ENCODE assay signal across 1 cellular context in genomic region chr19:55489711-55490477, GRCh38.
TF ChIP-seq lines count a peak whose summit lies in the region.

No MANE protein-coding gene starts in this region.

TF ChIP-seq in HEK293, 187 proteins besides CTCF, POLR2A, EP300 and RAD21 (continued from another document):
- TF ChIP-seq HIC1 (tag by site-specific recombination; IDR thresholded peaks at IDR 0.05) = peak; percentile 40; the same call in 1 of the 2 replicates
- 0 out of 2 replicates have a peak, but pooled peaks have one; percentile 12 for TF ChIP-seq PATZ1 (tag by site-specific recombination; IDR thresholded peaks at IDR 0.05)
- TF ChIP-seq ZNF416 (tag by site-specific recombination; IDR thresholded peaks at IDR 0.05) = no peak
- no peak for TF ChIP-seq ZNF580 (tag by site-specific recombination; IDR thresholded peaks at IDR 0.05)
- TF ChIP-seq ZNF571 (tag by site-specific recombination; IDR thresholded peaks at IDR 0.05) = no peak
- TF ChIP-seq SCRT1 (tag by site-specific recombination; IDR thresholded peaks at IDR 0.05; ENCODE audit: borderline replicate concordance) = no peak
- TF ChIP-seq ZIC2 (tag by site-specific recombination; IDR thresholded peaks at IDR 0.05) = peak; percentile 65
- TF ChIP-seq KLF8 (tag by site-specific recombination; IDR thresholded peaks at IDR 0.05) = no peak
- no peak for TF ChIP-seq ZNF214 (tag by site-specific recombination; IDR thresholded peaks at IDR 0.05; ENCODE audit: borderline replicate concordance)
- 0 out of 2 replicates have a peak, but pooled peaks have one; percentile 12 for TF ChIP-seq PRDM10 (tag by site-specific recombination; IDR thresholded peaks at IDR 0.05)
- TF ChIP-seq GLIS2 (tag by site-specific recombination; IDR thresholded peaks at IDR 0.05) = peak; percentile 30; the same call in 1 of the 2 replicates
- TF ChIP-seq PRDM1 (tag by site-specific recombination; IDR thresholded peaks at IDR 0.05) = no peak
